In the genomic region with DNA sequence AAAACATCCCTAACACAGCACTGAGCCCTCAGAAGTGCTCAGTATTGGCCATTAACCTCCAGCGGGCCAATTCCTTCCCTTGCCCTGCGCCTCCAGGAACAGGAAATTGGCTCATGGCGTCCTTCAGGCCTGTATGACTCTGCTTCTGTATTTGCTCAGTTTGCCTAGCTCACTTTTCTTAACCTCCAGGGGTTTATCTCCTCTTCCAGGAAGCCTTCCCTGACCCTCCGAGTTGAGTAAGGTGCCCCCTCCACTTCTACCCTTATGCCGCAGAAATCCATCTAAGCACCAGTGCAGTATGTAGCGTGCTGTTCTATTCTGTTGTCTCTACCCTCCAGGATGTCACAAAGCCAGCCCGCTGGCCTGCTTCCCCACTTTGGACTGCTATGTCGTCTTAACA, we compare ENCODE assay signal across 8 cellular contexts. TPM values are rescaled to one million over a fixed set of nuclear protein-coding genes. Genes with fewer than 3 reads are reported as not detected.
DNase-seq lines count a peak whose midpoint lies in the region; ATAC-seq and TF ChIP-seq lines count a peak whose summit lies in the region.

No MANE protein-coding gene starts in this region.

- ATAC-seq in gastrocnemius medialis (no peak), SK-N-SH treated with all-trans-retinoic acid at 6 μM for 48 hours (no peak), GM21786 (IDR thresholded peaks at IDR 0.05; ENCODE audit: unreplicated experiment) (no peak)

- intact Hi-C loops in OCI-LY7 (cut with micrococcal nuclease; ENCODE audit: unreplicated experiment) (no loop called here), gastrocnemius medialis (cut with DNase I; ENCODE audit: low total_unique reads) (loop anchor here (5.0 kb wide), 1 partner anchor 139 kb away; the partner anchor contains the start of gene NANOS1)

- TF ChIP-seq POLR2A in gastrocnemius medialis (IDR thresholded peaks at IDR 0.05), result no peak

- no peaks in the 10 kb centered on the region for H4K20me1 ChIP-seq in OCI-LY7 (ENCODE audit: insufficient read depth, low read length)

- POLR2A ChIA-PET in OCI-LY7 (lab: Charles Lee), result interaction anchor here (0.6 kb wide), 1 partner anchor 24 kb away, joined by 3 read pairs; no protein-coding TSS in a partner anchor

- in situ Hi-C loops in gastrocnemius medialis (cut with MboI; ENCODE audit: low sequenced_read_pairs in 4 of 4), result loop anchor here in 1 of 4 donors (25.0 kb wide), 1 partner anchor 696 kb away; the partner anchor contains the start of gene MCMBP

- peaks cover 26% of the 10 kb centered on the region for H3K4me1 ChIP-seq in OCI-LY7 (ENCODE audit: insufficient read depth, low read length, poor library complexity, severe bottlenecking)
- H3K4me1 ChIP-seq in effector memory CD4-positive, alpha-beta T cell (ENCODE audit: control insufficient read depth, insufficient read depth, low read length, poor library complexity, severe bottlenecking), result peaks cover 16% of the 10 kb centered on the region
- peaks cover 21 to 24% of the 10 kb centered on the region in 2 donors for H3K4me1 ChIP-seq in gastrocnemius medialis

- peaks cover 10% of the 10 kb centered on the region; the same call in 1 of the 2 replicates for H3K79me2 ChIP-seq in OCI-LY7 (ENCODE audit: insufficient read depth, low read depth, low read length)

- H3K4me3 ChIP-seq in OCI-LY7 (ENCODE audit: low read depth, low read length, poor library complexity, severe bottlenecking) (no peak overlapping the region), gastrocnemius medialis (peak overlapping the region in 1 of 4 donors; percentile 72)
- peak overlapping the region; percentile 79 for H3K4me3 ChIP-seq in effector memory CD4-positive, alpha-beta T cell (ENCODE audit: insufficient read depth, low read depth, low read length, poor library complexity, severe bottlenecking)

- H2AFZ ChIP-seq in OCI-LY7 (ENCODE audit: low read length), result no peak overlapping the region

- CTCF ChIA-PET in OCI-LY7 (lab: Charles Lee; ENCODE audit: unreplicated experiment), result no interaction called here

- H3K27me3 ChIP-seq in effector memory CD4-positive, alpha-beta T cell (replicated peaks; ENCODE audit: control insufficient read depth, insufficient read depth, low read length, poor library complexity, severe bottlenecking), result no peaks in the 10 kb centered on the region
- H3K27me3 ChIP-seq in gastrocnemius medialis, result no peaks in the 10 kb centered on the region

- no TSS peak for BruUV-seq in OCI-LY7 (replicated peaks; lab: Mats Ljungman, UMichigan)

- peaks cover 56% of the 10 kb centered on the region for H3K36me3 ChIP-seq in OCI-LY7 (ENCODE audit: insufficient read depth, low read length)
- H3K36me3 ChIP-seq in effector memory CD4-positive, alpha-beta T cell (ENCODE audit: control insufficient read depth, insufficient read depth, low read length), result peaks cover 23% of the 10 kb centered on the region
- peaks cover 0 to 34% of the 10 kb centered on the region in 2 donors for H3K36me3 ChIP-seq in gastrocnemius medialis

- H3K27ac ChIP-seq in OCI-LY7 (ENCODE audit: low read depth, low read length, poor library complexity, severe bottlenecking), result no peak overlapping the region
- peak overlapping the region; percentile 77 for H3K27ac ChIP-seq in effector memory CD4-positive, alpha-beta T cell (ENCODE audit: insufficient read depth, low read length, poor library complexity, severe bottlenecking)
- H3K27ac ChIP-seq in gastrocnemius medialis, result peak overlapping the region; percentile 90 to 97 (median 95)

- H3K9me3 ChIP-seq in OCI-LY7 (ENCODE audit: low read length), result no peaks in the 10 kb centered on the region
- no peaks in the 10 kb centered on the region for H3K9me3 ChIP-seq in effector memory CD4-positive, alpha-beta T cell (ENCODE audit: control insufficient read depth, low read length)
- H3K9me3 ChIP-seq in gastrocnemius medialis, result no peaks in the 10 kb centered on the region

- no peaks in the 10 kb centered on the region for H3K9me2 ChIP-seq in OCI-LY7 (ENCODE audit: insufficient read depth, low read length)

- peak overlapping the region; percentile 94; the same call in 1 of the 2 replicates for H3K4me2 ChIP-seq in OCI-LY7 (ENCODE audit: low read length)

- DNase-seq in NOMO-1 (lab: John Stamatoyannopoulos, UW; ENCODE audit: unreplicated experiment in 2 of 2) (peak; percentile 15 to 17), NOMO-1 treated with DMSO at 0.1 percent for 48 hours (lab: John Stamatoyannopoulos, UW; ENCODE audit: unreplicated experiment) (no peak), OCI-LY7 (ENCODE audit: low spot score) (no peak), gastrocnemius medialis (no peak), NCI-H1048 (lab: John Stamatoyannopoulos, UW) (no peak)
- DNase-seq in effector memory CD4-positive, alpha-beta T cell, result no peak

- TF ChIP-seq CTCF in OCI-LY7 (conservative IDR thresholded peaks at IDR 0.05; ENCODE audit: low read length) (no peak), gastrocnemius medialis (IDR thresholded peaks at IDR 0.05 in 4 of 5, conservative IDR thresholded peaks at IDR 0.05 in 1 of 5) (no peak)

TF ChIP-seq in SK-N-SH treated with all-trans-retinoic acid at 6 μM for 48 hours, 23 proteins besides CTCF, POLR2A, EP300 and RAD21:
- TF ChIP-seq ARNTL (CRISPR knock-in tag; IDR thresholded peaks at IDR 0.05; ENCODE audit: borderline replicate concordance, low read depth) (no peak), GLIS3 (CRISPR knock-in tag; IDR thresholded peaks at IDR 0.05) (no peak), RARB (CRISPR knock-in tag; IDR thresholded peaks at IDR 0.05) (no peak), TOX (CRISPR knock-in tag; IDR thresholded peaks at IDR 0.05; ENCODE audit: borderline replicate concordance) (no peak), SNAI2 (CRISPR knock-in tag; IDR thresholded peaks at IDR 0.05) (no peak), ZC3H10 (CRISPR knock-in tag; IDR thresholded peaks at IDR 0.05) (no peak), CSRNP3 (CRISPR knock-in tag; IDR thresholded peaks at IDR 0.05) (no peak), ZNF8 (CRISPR knock-in tag; IDR thresholded peaks at IDR 0.05) (no peak), ZNF70 (CRISPR knock-in tag; IDR thresholded peaks at IDR 0.05) (no peak), PPARA (CRISPR knock-in tag; IDR thresholded peaks at IDR 0.05; ENCODE audit: borderline replicate concordance) (no peak), CSDC2 (CRISPR knock-in tag; IDR thresholded peaks at IDR 0.05) (no peak), ESRRG (CRISPR knock-in tag; IDR thresholded peaks at IDR 0.05) (no peak)
- TF ChIP-seq, protein P1, sequence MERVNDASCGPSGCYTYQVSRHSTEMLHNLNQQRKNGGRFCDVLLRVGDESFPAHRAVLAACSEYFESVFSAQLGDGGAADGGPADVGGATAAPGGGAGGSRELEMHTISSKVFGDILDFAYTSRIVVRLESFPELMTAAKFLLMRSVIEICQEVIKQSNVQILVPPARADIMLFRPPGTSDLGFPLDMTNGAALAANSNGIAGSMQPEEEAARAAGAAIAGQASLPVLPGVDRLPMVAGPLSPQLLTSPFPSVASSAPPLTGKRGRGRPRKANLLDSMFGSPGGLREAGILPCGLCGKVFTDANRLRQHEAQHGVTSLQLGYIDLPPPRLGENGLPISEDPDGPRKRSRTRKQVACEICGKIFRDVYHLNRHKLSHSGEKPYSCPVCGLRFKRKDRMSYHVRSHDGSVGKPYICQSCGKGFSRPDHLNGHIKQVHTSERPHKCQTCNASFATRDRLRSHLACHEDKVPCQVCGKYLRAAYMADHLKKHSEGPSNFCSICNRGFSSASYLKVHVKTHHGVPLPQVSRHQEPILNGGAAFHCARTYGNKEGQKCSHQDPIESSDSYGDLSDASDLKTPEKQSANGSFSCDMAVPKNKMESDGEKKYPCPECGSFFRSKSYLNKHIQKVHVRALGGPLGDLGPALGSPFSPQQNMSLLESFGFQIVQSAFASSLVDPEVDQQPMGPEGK (CRISPR knock-in tag; IDR thresholded peaks at IDR 0.05; ENCODE audit: borderline replicate concordance), result no peak
TF ChIP-seq in SK-N-SH treated with all-trans-retinoic acid at 6 μM for 48 hours: peak in this region for 0.

RNA-seq across cellular contexts. Expression of gene SFXN4, which starts 1.1 kb away (rescaled TPM):
- total RNA-seq in OCI-LY7 (2014; rRNA removed; shearing (Covaris generic)), result 27.8 and 35.9 TPM in 2 replicates
- total RNA-seq in OCI-LY7 (2022) (38.8 and 46.4 TPM in 2 replicates), gastrocnemius medialis (10 to 100 TPM; 25.6 to 69.7 (median 39.8) TPM)

RNA-seq across cellular contexts. Expression of gene PRDX3, which starts 12.0 kb away (rescaled TPM):
- 124 and 175 TPM in 2 replicates for total RNA-seq in OCI-LY7 (2014; rRNA removed; shearing (Covaris generic))
- total RNA-seq in OCI-LY7 (2022) (150 and 156 TPM in 2 replicates), gastrocnemius medialis (100 to 1,000 TPM; 227 to 342 (median 250) TPM)

RNA-seq across cellular contexts. Expression of gene GRK5, which starts 40.8 kb away (rescaled TPM):
- 4.2 and 4.7 TPM in 2 replicates for total RNA-seq in OCI-LY7 (2014; rRNA removed; shearing (Covaris generic))
- 8.3 and 10.2 TPM in 2 replicates for total RNA-seq in OCI-LY7 (2022)
- 10 to 100 TPM in 1 of 4 donors, 1 to 10 TPM in 3; 6.2 to 12.5 (median 9.1) TPM for total RNA-seq in gastrocnemius medialis

Comparison
In these comparisons a context has a peak if more than half of its experiments do, and no peak if none do; other contexts are left out.
1. DNase-seq: peak in NOMO-1 (2 of 2); none in NOMO-1 treated with DMSO at 0.1 percent for 48 hours (single experiment), OCI-LY7 (single experiment), effector memory CD4-positive, alpha-beta T cell (0 of 3), gastrocnemius medialis (0 of 2) and NCI-H1048 (single experiment).